ENCODE assay signal across 13 cellular contexts in genomic region chr6:44966449-44967091, GRCh38.
A peak's percentile ranks its signal among the peaks of the same experiment; 100 is the strongest.
DNase-seq lines count a peak whose midpoint lies in the region; FAIRE-seq and TF ChIP-seq lines count a peak whose summit lies in the region.
"Had no signal": no experiment of that assay in that cellular context is flagged by ENCODE, and none has a peak within 500 bp of the region (broad histone marks: within the 10 kb centered on the region; RNA-seq: fewer than 3 reads in every experiment).

No MANE protein-coding gene starts in this region.

- peak; percentile 53 for DNase-seq in CD1c-positive myeloid dendritic cell (ENCODE audit: extremely low spot score)
- peak; percentile 78 for DNase-seq in HTR-8/SVneo (ENCODE audit: insufficient read length, low spot score)
- peak; percentile 99 for DNase-seq in amniotic epithelial cell (ENCODE audit: low read depth)
- peak; percentile 26 for DNase-seq in kidney epithelial cell (ENCODE audit: low read depth)
- DNase-seq in tibial nerve (ENCODE audit: low spot score in 2 of 2), result no peak
- no peak for DNase-seq in activated naive CD4-positive, alpha-beta T cell treated with anti-CD3 and anti-CD28 coated beads, Interleukin-2, amount 10 ng/mL, durations not matched to agents 7 days and 5 days
- no peak for DNase-seq in iPS-NIHi11 (ENCODE audit: low spot score)
- no peak for DNase-seq in SKM-1 treated with dmso at 0.1 percent for 144 hours (lab: John Stamatoyannopoulos, UW; ENCODE audit: unreplicated experiment)
- DNase-seq: activated CD4-positive, alpha-beta T cell treated with anti-CD3 and anti-CD28 coated beads, Interleukin-2, amount 10 ng/mL, durations not matched to agents 7 days and 5 days; GF-D8; hypothalamus; upper lobe of left lung had no signal

- no peak overlapping the region for H3K4me3 ChIP-seq in kidney epithelial cell (ENCODE audit: low read depth, low read length)
- no peak overlapping the region for H3K4me3 ChIP-seq in tibial nerve
- H3K4me3 ChIP-seq: upper lobe of left lung had no signal

- H3K36me3 Mint-ChIP-seq in activated naive CD4-positive, alpha-beta T cell treated with anti-CD3 and anti-CD28 coated beads, Interleukin-2, amount 10 ng/mL, durations not matched to agents 7 days and 5 days, result peaks cover 2% of the 10 kb centered on the region

- H3K27ac ChIP-seq in tibial nerve, result peak overlapping the region in 2 of 4 donors; percentile 8 to 78
- H3K27ac ChIP-seq: upper lobe of left lung had no signal

- TF ChIP-seq CTCF in kidney epithelial cell (IDR thresholded peaks at IDR 0.05; ENCODE audit: insufficient read depth, low read length, poor library complexity, severe bottlenecking) (no peak), tibial nerve (IDR thresholded peaks at IDR 0.05) (no peak)

- H3K27me3 ChIP-seq in kidney epithelial cell (ENCODE audit: control insufficient read depth, insufficient read depth, low read length), result no peaks in the 10 kb centered on the region
- H3K27me3 ChIP-seq in tibial nerve, result no peaks in the 10 kb centered on the region
- H3K27me3 ChIP-seq: upper lobe of left lung had no signal

- H3K4me3 Mint-ChIP-seq in activated naive CD4-positive, alpha-beta T cell treated with anti-CD3 and anti-CD28 coated beads, Interleukin-2, amount 10 ng/mL, durations not matched to agents 7 days and 5 days, result no peak overlapping the region
- H3K4me3 Mint-ChIP-seq: activated CD4-positive, alpha-beta T cell treated with anti-CD3 and anti-CD28 coated beads, Interleukin-2, amount 10 ng/mL, durations not matched to agents 7 days and 5 days; neural crest cell had no signal

- CTCF ChIA-PET in activated naive CD4-positive, alpha-beta T cell treated with anti-CD3 and anti-CD28 coated beads, Interleukin-2, amount 10 ng/mL, durations not matched to agents 7 days and 5 days (lab: Charles Lee), result no interaction called here

- no peak for TF ChIP-seq EP300 in tibial nerve (IDR thresholded peaks at IDR 0.05)

- H3K9me3 Mint-ChIP-seq in activated naive CD4-positive, alpha-beta T cell treated with anti-CD3 and anti-CD28 coated beads, Interleukin-2, amount 10 ng/mL, durations not matched to agents 7 days and 5 days, result peaks cover 5% of the 10 kb centered on the region
- H3K9me3 Mint-ChIP-seq: neural crest cell had no signal

- WGBS in tibial nerve, 2 donors, result 31 to 33% methylated on average over 2 of the region's 2 CpGs

- peak; percentile 80 for FAIRE-seq in HTR-8/SVneo (lab: Jason Lieb, UNC)

- no peaks in the 10 kb centered on the region for H3K36me3 ChIP-seq in kidney epithelial cell (ENCODE audit: control insufficient read depth, insufficient read depth, low read length)
- H3K36me3 ChIP-seq in tibial nerve, result no peaks in the 10 kb centered on the region
- H3K36me3 ChIP-seq: upper lobe of left lung had no signal

- no peak for TF ChIP-seq POLR2A in tibial nerve (IDR thresholded peaks at IDR 0.05)

- H3K4me1 ChIP-seq in tibial nerve, result peaks cover 0 to 11% (median 2%) of the 10 kb centered on the region in 4 donors
- H3K4me1 ChIP-seq: upper lobe of left lung had no signal

- H3K9me3 ChIP-seq in tibial nerve, result no peaks in the 10 kb centered on the region
- H3K9me3 ChIP-seq: upper lobe of left lung had no signal

- H3K27ac Mint-ChIP-seq in activated naive CD4-positive, alpha-beta T cell treated with anti-CD3 and anti-CD28 coated beads, Interleukin-2, amount 10 ng/mL, durations not matched to agents 7 days and 5 days, result no peak overlapping the region
- H3K27ac Mint-ChIP-seq: activated CD4-positive, alpha-beta T cell treated with anti-CD3 and anti-CD28 coated beads, Interleukin-2, amount 10 ng/mL, durations not matched to agents 7 days and 5 days had no signal

- peaks cover 16% of the 10 kb centered on the region for H3K4me1 Mint-ChIP-seq in activated naive CD4-positive, alpha-beta T cell treated with anti-CD3 and anti-CD28 coated beads, Interleukin-2, amount 10 ng/mL, durations not matched to agents 7 days and 5 days

- H3K27me3 Mint-ChIP-seq in activated naive CD4-positive, alpha-beta T cell treated with anti-CD3 and anti-CD28 coated beads, Interleukin-2, amount 10 ng/mL, durations not matched to agents 7 days and 5 days, result no peaks in the 10 kb centered on the region
- H3K27me3 Mint-ChIP-seq: activated CD4-positive, alpha-beta T cell treated with anti-CD3 and anti-CD28 coated beads, Interleukin-2, amount 10 ng/mL, durations not matched to agents 7 days and 5 days had no signal

Comparison
In these comparisons a context has a peak if more than half of its experiments do, and no peak if none do; other contexts are left out.
1. DNase-seq: peak in CD1c-positive myeloid dendritic cell (single experiment), HTR-8/SVneo (single experiment), amniotic epithelial cell (single experiment) and kidney epithelial cell (single experiment); none in tibial nerve (0 of 2), activated naive CD4-positive, alpha-beta T cell treated with anti-CD3 and anti-CD28 coated beads, Interleukin-2, amount 10 ng/mL, durations not matched to agents 7 days and 5 days (single experiment), iPS-NIHi11 (single experiment) and SKM-1 treated with dmso at 0.1 percent for 144 hours (single experiment).